Comparison of ENCODE assay signal across 2 cellular contexts in the genomic region with DNA sequence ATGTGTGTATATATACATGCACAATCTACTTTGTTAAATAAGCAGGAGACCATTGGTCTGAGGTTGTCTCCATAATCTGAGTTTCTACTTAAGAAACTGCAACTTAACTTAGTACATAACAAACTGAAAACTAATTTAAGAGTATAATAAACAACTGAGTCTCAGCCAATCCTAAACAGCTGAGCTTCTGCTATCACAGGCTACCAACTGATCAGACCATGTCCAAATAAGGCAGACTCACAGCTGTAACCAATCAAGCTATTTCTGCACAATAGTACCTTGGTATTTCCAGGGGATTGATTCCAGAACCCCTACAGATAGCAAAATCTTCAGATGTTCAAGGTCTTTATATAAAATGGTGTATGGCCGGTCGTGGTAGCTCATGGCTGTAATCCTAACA.
TF ChIP-seq lines count a peak whose summit lies in the region.

No MANE protein-coding gene starts in this region.

TF ChIP-seq in GM23338, 12 proteins besides CTCF, POLR2A, EP300 and RAD21 (continues in another document):
- TF ChIP-seq ZNF331 (CRISPR knock-in tag; IDR thresholded peaks at IDR 0.05; ENCODE audit: low read depth) (no peak), EZH2phosphoT487 (IDR thresholded peaks at IDR 0.05; ENCODE audit: unreplicated experiment) (no peak), POLR2AphosphoS5 (IDR thresholded peaks at IDR 0.05; ENCODE audit: low read depth) (no peak), EZH2 (IDR thresholded peaks at IDR 0.05; ENCODE audit: low read depth, unreplicated experiment) (no peak), CREB1 (CRISPR knock-in tag; IDR thresholded peaks at IDR 0.05; ENCODE audit: low read depth) (no peak), NANOG (IDR thresholded peaks at IDR 0.05; ENCODE audit: borderline replicate concordance) (no peak), STAT1 (IDR thresholded peaks at IDR 0.05; ENCODE audit: unreplicated experiment) (no peak)
- TF ChIP-seq, protein P1, sequence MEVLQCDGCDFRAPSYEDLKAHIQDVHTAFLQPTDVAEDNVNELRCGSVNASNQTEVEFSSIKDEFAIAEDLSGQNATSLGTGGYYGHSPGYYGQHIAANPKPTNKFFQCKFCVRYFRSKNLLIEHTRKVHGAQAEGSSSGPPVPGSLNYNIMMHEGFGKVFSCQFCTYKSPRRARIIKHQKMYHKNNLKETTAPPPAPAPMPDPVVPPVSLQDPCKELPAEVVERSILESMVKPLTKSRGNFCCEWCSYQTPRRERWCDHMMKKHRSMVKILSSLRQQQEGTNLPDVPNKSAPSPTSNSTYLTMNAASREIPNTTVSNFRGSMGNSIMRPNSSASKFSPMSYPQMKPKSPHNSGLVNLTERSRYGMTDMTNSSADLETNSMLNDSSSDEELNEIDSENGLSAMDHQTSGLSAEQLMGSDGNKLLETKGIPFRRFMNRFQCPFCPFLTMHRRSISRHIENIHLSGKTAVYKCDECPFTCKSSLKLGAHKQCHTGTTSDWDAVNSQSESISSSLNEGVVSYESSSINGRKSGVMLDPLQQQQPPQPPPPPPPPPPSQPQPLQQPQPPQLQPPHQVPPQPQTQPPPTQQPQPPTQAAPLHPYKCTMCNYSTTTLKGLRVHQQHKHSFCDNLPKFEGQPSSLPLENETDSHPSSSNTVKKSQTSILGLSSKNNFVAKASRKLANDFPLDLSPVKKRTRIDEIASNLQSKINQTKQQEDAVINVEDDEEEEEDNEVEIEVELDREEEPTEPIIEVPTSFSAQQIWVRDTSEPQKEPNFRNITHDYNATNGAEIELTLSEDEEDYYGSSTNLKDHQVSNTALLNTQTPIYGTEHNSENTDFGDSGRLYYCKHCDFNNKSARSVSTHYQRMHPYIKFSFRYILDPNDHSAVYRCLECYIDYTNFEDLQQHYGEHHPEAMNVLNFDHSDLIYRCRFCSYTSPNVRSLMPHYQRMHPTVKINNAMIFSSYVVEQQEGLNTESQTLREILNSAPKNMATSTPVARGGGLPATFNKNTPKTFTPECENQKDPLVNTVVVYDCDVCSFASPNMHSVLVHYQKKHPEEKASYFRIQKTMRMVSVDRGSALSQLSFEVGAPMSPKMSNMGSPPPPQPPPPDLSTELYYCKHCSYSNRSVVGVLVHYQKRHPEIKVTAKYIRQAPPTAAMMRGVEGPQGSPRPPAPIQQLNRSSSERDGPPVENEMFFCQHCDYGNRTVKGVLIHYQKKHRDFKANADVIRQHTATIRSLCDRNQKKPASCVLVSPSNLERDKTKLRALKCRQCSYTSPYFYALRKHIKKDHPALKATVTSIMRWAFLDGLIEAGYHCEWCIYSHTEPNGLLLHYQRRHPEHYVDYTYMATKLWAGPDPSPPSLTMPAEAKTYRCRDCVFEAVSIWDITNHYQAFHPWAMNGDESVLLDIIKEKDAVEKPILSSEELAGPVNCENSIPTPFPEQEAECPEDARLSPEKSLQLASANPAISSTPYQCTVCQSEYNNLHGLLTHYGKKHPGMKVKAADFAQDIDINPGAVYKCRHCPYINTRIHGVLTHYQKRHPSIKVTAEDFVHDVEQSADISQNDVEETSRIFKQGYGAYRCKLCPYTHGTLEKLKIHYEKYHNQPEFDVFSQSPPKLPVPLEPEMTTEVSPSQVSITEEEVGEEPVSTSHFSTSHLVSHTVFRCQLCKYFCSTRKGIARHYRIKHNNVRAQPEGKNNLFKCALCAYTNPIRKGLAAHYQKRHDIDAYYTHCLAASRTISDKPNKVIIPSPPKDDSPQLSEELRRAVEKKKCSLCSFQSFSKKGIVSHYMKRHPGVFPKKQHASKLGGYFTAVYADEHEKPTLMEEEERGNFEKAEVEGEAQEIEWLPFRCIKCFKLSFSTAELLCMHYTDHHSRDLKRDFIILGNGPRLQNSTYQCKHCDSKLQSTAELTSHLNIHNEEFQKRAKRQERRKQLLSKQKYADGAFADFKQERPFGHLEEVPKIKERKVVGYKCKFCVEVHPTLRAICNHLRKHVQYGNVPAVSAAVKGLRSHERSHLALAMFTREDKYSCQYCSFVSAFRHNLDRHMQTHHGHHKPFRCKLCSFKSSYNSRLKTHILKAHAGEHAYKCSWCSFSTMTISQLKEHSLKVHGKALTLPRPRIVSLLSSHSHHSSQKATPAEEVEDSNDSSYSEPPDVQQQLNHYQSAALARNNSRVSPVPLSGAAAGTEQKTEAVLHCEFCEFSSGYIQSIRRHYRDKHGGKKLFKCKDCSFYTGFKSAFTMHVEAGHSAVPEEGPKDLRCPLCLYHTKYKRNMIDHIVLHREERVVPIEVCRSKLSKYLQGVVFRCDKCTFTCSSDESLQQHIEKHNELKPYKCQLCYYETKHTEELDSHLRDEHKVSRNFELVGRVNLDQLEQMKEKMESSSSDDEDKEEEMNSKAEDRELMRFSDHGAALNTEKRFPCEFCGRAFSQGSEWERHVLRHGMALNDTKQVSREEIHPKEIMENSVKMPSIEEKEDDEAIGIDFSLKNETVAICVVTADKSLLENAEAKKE (CRISPR knock-in tag; IDR thresholded peaks at IDR 0.05), result no peak
- TF ChIP-seq, protein P2, sequence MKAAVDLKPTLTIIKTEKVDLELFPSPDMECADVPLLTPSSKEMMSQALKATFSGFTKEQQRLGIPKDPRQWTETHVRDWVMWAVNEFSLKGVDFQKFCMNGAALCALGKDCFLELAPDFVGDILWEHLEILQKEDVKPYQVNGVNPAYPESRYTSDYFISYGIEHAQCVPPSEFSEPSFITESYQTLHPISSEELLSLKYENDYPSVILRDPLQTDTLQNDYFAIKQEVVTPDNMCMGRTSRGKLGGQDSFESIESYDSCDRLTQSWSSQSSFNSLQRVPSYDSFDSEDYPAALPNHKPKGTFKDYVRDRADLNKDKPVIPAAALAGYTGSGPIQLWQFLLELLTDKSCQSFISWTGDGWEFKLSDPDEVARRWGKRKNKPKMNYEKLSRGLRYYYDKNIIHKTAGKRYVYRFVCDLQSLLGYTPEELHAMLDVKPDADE (IDR thresholded peaks at IDR 0.05), result no peak
- TF ChIP-seq, protein P3, sequence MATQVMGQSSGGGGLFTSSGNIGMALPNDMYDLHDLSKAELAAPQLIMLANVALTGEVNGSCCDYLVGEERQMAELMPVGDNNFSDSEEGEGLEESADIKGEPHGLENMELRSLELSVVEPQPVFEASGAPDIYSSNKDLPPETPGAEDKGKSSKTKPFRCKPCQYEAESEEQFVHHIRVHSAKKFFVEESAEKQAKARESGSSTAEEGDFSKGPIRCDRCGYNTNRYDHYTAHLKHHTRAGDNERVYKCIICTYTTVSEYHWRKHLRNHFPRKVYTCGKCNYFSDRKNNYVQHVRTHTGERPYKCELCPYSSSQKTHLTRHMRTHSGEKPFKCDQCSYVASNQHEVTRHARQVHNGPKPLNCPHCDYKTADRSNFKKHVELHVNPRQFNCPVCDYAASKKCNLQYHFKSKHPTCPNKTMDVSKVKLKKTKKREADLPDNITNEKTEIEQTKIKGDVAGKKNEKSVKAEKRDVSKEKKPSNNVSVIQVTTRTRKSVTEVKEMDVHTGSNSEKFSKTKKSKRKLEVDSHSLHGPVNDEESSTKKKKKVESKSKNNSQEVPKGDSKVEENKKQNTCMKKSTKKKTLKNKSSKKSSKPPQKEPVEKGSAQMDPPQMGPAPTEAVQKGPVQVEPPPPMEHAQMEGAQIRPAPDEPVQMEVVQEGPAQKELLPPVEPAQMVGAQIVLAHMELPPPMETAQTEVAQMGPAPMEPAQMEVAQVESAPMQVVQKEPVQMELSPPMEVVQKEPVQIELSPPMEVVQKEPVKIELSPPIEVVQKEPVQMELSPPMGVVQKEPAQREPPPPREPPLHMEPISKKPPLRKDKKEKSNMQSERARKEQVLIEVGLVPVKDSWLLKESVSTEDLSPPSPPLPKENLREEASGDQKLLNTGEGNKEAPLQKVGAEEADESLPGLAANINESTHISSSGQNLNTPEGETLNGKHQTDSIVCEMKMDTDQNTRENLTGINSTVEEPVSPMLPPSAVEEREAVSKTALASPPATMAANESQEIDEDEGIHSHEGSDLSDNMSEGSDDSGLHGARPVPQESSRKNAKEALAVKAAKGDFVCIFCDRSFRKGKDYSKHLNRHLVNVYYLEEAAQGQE (IDR thresholded peaks at IDR 0.05; ENCODE audit: unreplicated experiment), result no peak

TF ChIP-seq in H1, 55 proteins besides CTCF, POLR2A, EP300 and RAD21:
- TF ChIP-seq EGR1 (IDR thresholded peaks at IDR 0.05; ENCODE audit: borderline replicate concordance, low read depth, low read length), result no peak
- TF ChIP-seq NRF1 (IDR thresholded peaks at IDR 0.05; ENCODE audit: low read depth, low read length), result no peak
- no peak for TF ChIP-seq SP2 (IDR thresholded peaks at IDR 0.05; ENCODE audit: low read length)
- TF ChIP-seq KDM1A (IDR thresholded peaks at IDR 0.05; ENCODE audit: borderline replicate concordance, low read length), result no peak
- no peak for TF ChIP-seq CBX8 (IDR thresholded peaks at IDR 0.05; ENCODE audit: borderline replicate concordance, low read depth, low read length)
- TF ChIP-seq, protein P4, sequence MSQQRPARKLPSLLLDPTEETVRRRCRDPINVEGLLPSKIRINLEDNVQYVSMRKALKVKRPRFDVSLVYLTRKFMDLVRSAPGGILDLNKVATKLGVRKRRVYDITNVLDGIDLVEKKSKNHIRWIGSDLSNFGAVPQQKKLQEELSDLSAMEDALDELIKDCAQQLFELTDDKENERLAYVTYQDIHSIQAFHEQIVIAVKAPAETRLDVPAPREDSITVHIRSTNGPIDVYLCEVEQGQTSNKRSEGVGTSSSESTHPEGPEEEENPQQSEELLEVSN (IDR thresholded peaks at IDR 0.05), result no peak
- no peak for TF ChIP-seq CEBPB (IDR thresholded peaks at IDR 0.05; ENCODE audit: low read depth, low read length)
- no peak for TF ChIP-seq CBX5 (IDR thresholded peaks at IDR 0.05; ENCODE audit: low read depth, low read length)
- TF ChIP-seq BCL11A (IDR thresholded peaks at IDR 0.05; ENCODE audit: low read depth in 2 of 2, low read length in 2 of 2), result no peak
- TF ChIP-seq HDAC2 (IDR thresholded peaks at IDR 0.05; ENCODE audit: borderline replicate concordance in 1 of 2, low read depth in 2 of 2, low read length in 2 of 2), result no peak
- no peak for TF ChIP-seq MAFK (IDR thresholded peaks at IDR 0.05; ENCODE audit: low read depth, low read length)
- TF ChIP-seq GABPA (IDR thresholded peaks at IDR 0.05; ENCODE audit: borderline replicate concordance, insufficient read depth, low read length), result no peak
- TF ChIP-seq TBP (IDR thresholded peaks at IDR 0.05; ENCODE audit: low read depth, low read length), result no peak
- no peak for TF ChIP-seq ZNF274 (IDR thresholded peaks at IDR 0.05; ENCODE audit: borderline replicate concordance, extremely low read depth, low read length)
- TF ChIP-seq TAF1 (IDR thresholded peaks at IDR 0.05; ENCODE audit: low read depth, low read length), result no peak
- TF ChIP-seq EZH2 (IDR thresholded peaks at IDR 0.05; ENCODE audit: low read depth, low read length, severe bottlenecking), result no peak
- no peak for TF ChIP-seq CTBP2 (IDR thresholded peaks at IDR 0.05; ENCODE audit: borderline replicate concordance, insufficient read depth, insufficient read length, low read length)
- no peak for TF ChIP-seq YY1 (IDR thresholded peaks at IDR 0.05; ENCODE audit: low read depth, low read length)
